In the genomic region with DNA sequence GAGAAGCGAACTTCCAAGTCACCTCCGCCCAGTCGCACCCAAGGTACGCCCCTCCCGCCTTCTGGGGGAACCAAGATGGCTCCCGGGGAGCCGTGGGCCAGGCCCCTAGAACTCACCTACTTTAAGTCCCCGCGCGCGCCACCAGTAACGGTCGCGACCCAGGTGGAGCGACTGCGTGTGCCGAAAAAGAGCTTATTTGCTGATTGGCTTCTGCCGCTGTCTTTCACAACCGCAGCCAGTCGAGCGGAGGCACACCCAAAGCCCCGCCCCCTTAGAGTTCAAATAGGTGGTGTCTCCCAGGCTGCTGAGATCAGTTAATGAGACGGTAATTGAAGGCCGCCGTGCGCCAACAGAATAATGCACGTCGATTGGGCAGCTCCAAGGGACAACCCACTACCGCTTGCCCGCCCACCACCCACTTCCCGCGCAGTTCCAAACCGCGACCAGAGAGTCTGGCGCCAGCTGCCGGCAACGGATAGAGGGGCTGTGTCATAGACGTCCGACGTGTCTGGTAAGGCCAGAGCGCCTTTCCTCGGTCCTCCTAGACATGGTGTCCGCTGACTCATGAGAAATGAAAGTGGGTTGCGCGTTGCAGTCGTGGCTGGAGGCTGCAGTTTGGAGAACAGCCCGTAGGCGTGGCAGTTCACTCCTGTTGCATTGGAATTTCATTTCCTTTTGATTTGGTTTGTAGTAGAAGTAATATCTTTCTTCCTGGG, we compare ENCODE assay signal across 8 cellular contexts. TPM values are rescaled to one million over a fixed set of nuclear protein-coding genes. Genes with fewer than 3 reads are reported as not detected.
DNase-seq lines count a peak whose midpoint lies in the region; ATAC-seq and TF ChIP-seq lines count a peak whose summit lies in the region.

A gene with protein sequence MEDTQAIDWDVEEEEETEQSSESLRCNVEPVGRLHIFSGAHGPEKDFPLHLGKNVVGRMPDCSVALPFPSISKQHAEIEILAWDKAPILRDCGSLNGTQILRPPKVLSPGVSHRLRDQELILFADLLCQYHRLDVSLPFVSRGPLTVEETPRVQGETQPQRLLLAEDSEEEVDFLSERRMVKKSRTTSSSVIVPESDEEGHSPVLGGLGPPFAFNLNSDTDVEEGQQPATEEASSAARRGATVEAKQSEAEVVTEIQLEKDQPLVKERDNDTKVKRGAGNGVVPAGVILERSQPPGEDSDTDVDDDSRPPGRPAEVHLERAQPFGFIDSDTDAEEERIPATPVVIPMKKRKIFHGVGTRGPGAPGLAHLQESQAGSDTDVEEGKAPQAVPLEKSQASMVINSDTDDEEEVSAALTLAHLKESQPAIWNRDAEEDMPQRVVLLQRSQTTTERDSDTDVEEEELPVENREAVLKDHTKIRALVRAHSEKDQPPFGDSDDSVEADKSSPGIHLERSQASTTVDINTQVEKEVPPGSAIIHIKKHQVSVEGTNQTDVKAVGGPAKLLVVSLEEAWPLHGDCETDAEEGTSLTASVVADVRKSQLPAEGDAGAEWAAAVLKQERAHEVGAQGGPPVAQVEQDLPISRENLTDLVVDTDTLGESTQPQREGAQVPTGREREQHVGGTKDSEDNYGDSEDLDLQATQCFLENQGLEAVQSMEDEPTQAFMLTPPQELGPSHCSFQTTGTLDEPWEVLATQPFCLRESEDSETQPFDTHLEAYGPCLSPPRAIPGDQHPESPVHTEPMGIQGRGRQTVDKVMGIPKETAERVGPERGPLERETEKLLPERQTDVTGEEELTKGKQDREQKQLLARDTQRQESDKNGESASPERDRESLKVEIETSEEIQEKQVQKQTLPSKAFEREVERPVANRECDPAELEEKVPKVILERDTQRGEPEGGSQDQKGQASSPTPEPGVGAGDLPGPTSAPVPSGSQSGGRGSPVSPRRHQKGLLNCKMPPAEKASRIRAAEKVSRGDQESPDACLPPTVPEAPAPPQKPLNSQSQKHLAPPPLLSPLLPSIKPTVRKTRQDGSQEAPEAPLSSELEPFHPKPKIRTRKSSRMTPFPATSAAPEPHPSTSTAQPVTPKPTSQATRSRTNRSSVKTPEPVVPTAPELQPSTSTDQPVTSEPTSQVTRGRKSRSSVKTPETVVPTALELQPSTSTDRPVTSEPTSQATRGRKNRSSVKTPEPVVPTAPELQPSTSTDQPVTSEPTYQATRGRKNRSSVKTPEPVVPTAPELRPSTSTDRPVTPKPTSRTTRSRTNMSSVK (N-terminal part only) (minus strand): TSS at position 153 of the 716 bp plus-strand sequence. CDS start 2,106 bp downstream, outside the sequence.

- peak within 1 kb of the TSS; percentile 96 for H3K27ac ChIP-seq in KMS-11
- H3K27ac ChIP-seq in Peyer's patch, result peak within 1 kb of the TSS; percentile 91 to 96 (median 93)
- peak within 1 kb of the TSS; percentile 84 to 98 for H3K27ac ChIP-seq in esophagus (ENCODE audit: low read depth in 2 of 2, low read length in 1 of 2)
- H3K27ac ChIP-seq in muscle layer of colon (ENCODE audit: low read depth, low read length), result peak within 1 kb of the TSS; percentile 91

- peaks cover 63% of the 10 kb centered on the region for H3K4me1 ChIP-seq in KMS-11 (ENCODE audit: low read depth, poor library complexity, severe bottlenecking)
- H3K4me1 ChIP-seq in Peyer's patch, result peaks cover 0 to 26% (median 6%) of the 10 kb centered on the region in 4 donors
- H3K4me1 ChIP-seq in esophagus (ENCODE audit: control insufficient read depth in 2 of 2, insufficient read depth in 2 of 2, low read length in 1 of 2), result no peaks in the 10 kb centered on the region
- peaks cover 21% of the 10 kb centered on the region for H3K4me1 ChIP-seq in muscle layer of colon (ENCODE audit: insufficient read depth, low read length)

- H3K9me3 ChIP-seq in Peyer's patch (no peaks in the 10 kb centered on the region), esophagus (ENCODE audit: control insufficient read depth in 2 of 2, insufficient read depth in 1 of 2, low read depth in 1 of 2, low read length in 1 of 2) (no peaks in the 10 kb centered on the region), muscle layer of colon (ENCODE audit: low read length) (no peaks in the 10 kb centered on the region)

- H4K20me1 ChIP-seq in KMS-11 (ENCODE audit: insufficient read depth), result peaks cover 8% of the 10 kb centered on the region; the same call in 1 of the 2 replicates

- DNase-seq in DMS79 treated with DMSO at 0.1 percent for 48 hours (lab: John Stamatoyannopoulos, UW), result peak; percentile 100
- DNase-seq in Peyer's patch, result peak; percentile 99 to 100 (median 99)
- peak; percentile 98 to 99 for DNase-seq in activated T-cell treated with anti-CD3 and anti-CD28 coated beads, Interleukin-2, amount 50 U/mL, for 48 hours
- DNase-seq in stimulated activated CD8-positive, alpha-beta memory T cell treated with anti-CD3 and anti-CD28 coated beads, Interleukin-7, amount 100 ng/mL, for 24 hours (ENCODE audit: low read depth), result peak; percentile 93

- H3K9ac ChIP-seq in KMS-11 (peak within 1 kb of the TSS; percentile 74), muscle layer of colon (ENCODE audit: low read length) (peak within 1 kb of the TSS; percentile 79)

- 0% methylated on average over 48 of the region's 48 CpGs for WGBS in esophagus, 2 donors

- H3K4me3 ChIP-seq in KMS-11 (IDR thresholded peaks at IDR 0.05; ENCODE audit: insufficient read depth, low read depth, low read length), result no peak within 1 kb of the TSS
- H3K4me3 ChIP-seq in Peyer's patch, result peak within 1 kb of the TSS; percentile 51 to 84 (median 68)
- H3K4me3 ChIP-seq in esophagus (ENCODE audit: low read depth in 1 of 2, low read length in 2 of 2), result peak within 1 kb of the TSS; percentile 51 to 66
- H3K4me3 ChIP-seq in muscle layer of colon (ENCODE audit: low read depth in 1 of 2, low read length in 2 of 2), result peak within 1 kb of the TSS; percentile 64 to 79

- TF ChIP-seq CTCF in KMS-11 (conservative IDR thresholded peaks at IDR 0.05; ENCODE audit: low read depth, low read length) (no peak), Peyer's patch (IDR thresholded peaks at IDR 0.05) (peak in 5 of 6 experiments; percentile 18 to 62 (median 59))

- H3K27me3 ChIP-seq in KMS-11 (ENCODE audit: insufficient read depth, low read depth) (no peaks in the 10 kb centered on the region), Peyer's patch (no peaks in the 10 kb centered on the region), esophagus (ENCODE audit: control insufficient read depth in 1 of 2, insufficient read depth in 2 of 2, low read length in 2 of 2) (no peaks in the 10 kb centered on the region), muscle layer of colon (ENCODE audit: control insufficient read depth in 1 of 2, insufficient read depth in 2 of 2, low read length in 2 of 2) (no peaks in the 10 kb centered on the region)

- H3K79me2 ChIP-seq in KMS-11 (ENCODE audit: insufficient read depth, low read depth), result peaks cover 31% of the 10 kb centered on the region

- peaks cover 6% of the 10 kb centered on the region; the same call in 1 of the 2 replicates for H3K36me3 ChIP-seq in KMS-11 (ENCODE audit: insufficient read depth)
- peaks cover 0 to 21% (median 0%) of the 10 kb centered on the region in 3 donors for H3K36me3 ChIP-seq in Peyer's patch
- peaks cover under 1 to 4% of the 10 kb centered on the region in 2 donors for H3K36me3 ChIP-seq in esophagus (ENCODE audit: control insufficient read depth in 2 of 2, insufficient read depth in 2 of 2, low read length in 1 of 2)
- peaks cover 22% of the 10 kb centered on the region for H3K36me3 ChIP-seq in muscle layer of colon (ENCODE audit: insufficient read depth, low read length)

- peak within 1 kb of the TSS; percentile 89 for H3K4me2 ChIP-seq in KMS-11

- H2AFZ ChIP-seq in KMS-11 (ENCODE audit: low read depth), result peak within 1 kb of the TSS; percentile 31; the same call in 1 of the 2 replicates

- peak; percentile 63 for ATAC-seq in GM21737 (IDR thresholded peaks at IDR 0.05; ENCODE audit: unreplicated experiment)

- TF ChIP-seq POLR2A in Peyer's patch (IDR thresholded peaks at IDR 0.05), result peak; percentile 91 to 95

RNA-seq across cellular contexts. Expression of the gene that starts here (rescaled TPM):
- total RNA-seq in Peyer's patch, result 10 to 100 TPM in 3 of 4 donors, 1 to 10 TPM in 1; 7.5 to 51.2 (median 19.4) TPM
- polyA plus RNA-seq in esophagus, result 1 to 10 TPM; 5.9 to 8.1 TPM
